Comparison of ENCODE assay signal across 19 cellular contexts in the genomic region with DNA sequence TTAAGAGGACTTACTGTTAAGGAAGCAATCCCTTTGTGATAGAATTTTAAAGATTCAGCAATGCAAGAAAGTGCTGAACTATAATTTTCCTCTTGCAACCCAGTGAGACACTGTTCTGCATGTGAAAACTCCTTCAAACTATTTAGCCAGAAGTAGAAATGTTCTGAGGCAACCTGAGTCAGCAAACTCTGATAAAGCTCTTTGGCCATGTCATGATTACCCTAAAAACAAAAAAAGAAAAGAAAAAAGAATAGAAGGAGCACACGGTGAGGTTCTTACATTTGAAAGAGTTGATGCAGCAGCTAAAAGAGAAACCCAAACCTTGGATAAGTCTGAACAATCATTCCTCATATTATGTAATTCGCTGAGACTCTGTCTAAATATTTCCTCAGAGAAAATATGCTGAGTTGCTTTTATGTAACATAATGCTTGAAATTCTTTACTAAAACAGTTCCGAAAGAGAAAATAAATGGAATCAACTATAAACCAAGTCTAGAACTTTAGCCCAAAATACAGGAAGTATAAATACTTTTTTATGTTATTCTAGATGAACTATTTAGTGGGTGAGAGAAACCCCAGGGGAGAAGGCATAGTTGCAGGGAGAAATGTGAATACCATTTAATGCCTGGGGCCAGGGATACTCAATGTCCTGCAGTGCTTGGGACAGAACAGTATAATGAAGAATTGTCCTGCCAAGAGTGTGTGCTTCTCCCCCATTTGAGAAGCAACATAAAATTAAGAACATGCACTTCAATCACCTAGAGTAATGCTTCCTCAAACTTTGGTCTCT.
A peak's percentile ranks its signal among the peaks of the same experiment; 100 is the strongest.
DNase-seq lines count a peak whose midpoint lies in the region; ATAC-seq, FAIRE-seq and TF ChIP-seq lines count a peak whose summit lies in the region.
"Had no signal": no experiment of that assay in that cellular context is flagged by ENCODE, and none has a peak within 500 bp of the region (broad histone marks: within the 10 kb centered on the region; RNA-seq: fewer than 3 reads in every experiment).

No MANE protein-coding gene starts in this region.

- intact Hi-C loops in adrenal gland (cut with DNase I) = no loop called here
- intact Hi-C loops in spleen (cut with DNase I; ENCODE audit: low total_unique reads) = no loop called here

- TF ChIP-seq CTCF in adrenal gland (IDR thresholded peaks at IDR 0.05) (no peak), spleen (IDR thresholded peaks at IDR 0.05 in 8 of 11, conservative IDR thresholded peaks at IDR 0.05 in 3 of 11) (no peak)

- H3K27ac ChIP-seq in adrenal gland (peak overlapping the region in 4 of 5 donors; percentile 10 to 45 (median 32)), spleen (peak overlapping the region in 7 of 8 donors; percentile 29 to 59 (median 45))
- H3K27ac ChIP-seq: cardiac muscle cell, KMS-11 had no signal

- no peaks in the 10 kb centered on the region for H3K9me3 Mint-ChIP-seq in effector memory CD8-positive, alpha-beta T cell
- H3K9me3 Mint-ChIP-seq: activated naive CD4-positive, alpha-beta T cell treated with anti-CD3 and anti-CD28 coated beads, Interleukin-2, amount 50 U/mL, for 72 hours had no signal

- H3K4me3 Mint-ChIP-seq in effector memory CD8-positive, alpha-beta T cell = no peak overlapping the region
- H3K4me3 Mint-ChIP-seq: activated CD8-positive, alpha-beta memory T cell treated with anti-CD3 and anti-CD28 coated beads, Interleukin-2, amount 10 ng/mL, durations not matched to agents 7 days and 5 days had no signal

- no peaks in the 10 kb centered on the region for H3K36me3 ChIP-seq in adrenal gland (replicated peaks in 1 of 2)
- H3K36me3 ChIP-seq in spleen = peaks cover 0 to 68% (median 15%) of the 10 kb centered on the region in 6 donors

- TF ChIP-seq POLR2A in adrenal gland (IDR thresholded peaks at IDR 0.05) (no peak), spleen (IDR thresholded peaks at IDR 0.05) (no peak), GM12891 (IDR thresholded peaks at IDR 0.05; ENCODE audit: low read depth, low read length) (no peak)

- H3K27ac Mint-ChIP-seq in effector memory CD8-positive, alpha-beta T cell = no peak overlapping the region
- H3K27ac Mint-ChIP-seq: activated CD8-positive, alpha-beta memory T cell treated with anti-CD3 and anti-CD28 coated beads, Interleukin-2, amount 10 ng/mL, durations not matched to agents 7 days and 5 days; activated naive CD4-positive, alpha-beta T cell treated with anti-CD3 and anti-CD28 coated beads, Interleukin-2, amount 50 U/mL, for 72 hours had no signal

- H3K4me3 ChIP-seq in adrenal gland (no peak overlapping the region), spleen (no peak overlapping the region)
- H3K4me3 ChIP-seq: cardiac muscle cell, tibial nerve had no signal

- H3K36me3 Mint-ChIP-seq in effector memory CD8-positive, alpha-beta T cell (ENCODE audit: insufficient read depth) = peaks cover 34% of the 10 kb centered on the region

- H3K4me1 ChIP-seq in adrenal gland (replicated peaks in 1 of 2) (peaks cover 13 to 15% of the 10 kb centered on the region in 2 donors), spleen (peaks cover 0 to 20% (median 7%) of the 10 kb centered on the region in 6 donors)

- no peaks in the 10 kb centered on the region for H3K27me3 Mint-ChIP-seq in effector memory CD8-positive, alpha-beta T cell
- H3K27me3 Mint-ChIP-seq: activated CD8-positive, alpha-beta memory T cell treated with anti-CD3 and anti-CD28 coated beads, Interleukin-2, amount 10 ng/mL, durations not matched to agents 7 days and 5 days had no signal

- H3K9me3 ChIP-seq in adrenal gland (replicated peaks in 1 of 3) (no peaks in the 10 kb centered on the region), spleen (no peaks in the 10 kb centered on the region)
- H3K9me3 ChIP-seq: tibial nerve had no signal

- ATAC-seq in left lobe of liver (peak; percentile 74), GM21717 (IDR thresholded peaks at IDR 0.05; ENCODE audit: unreplicated experiment) (no peak)
- no peak for ATAC-seq in effector memory CD8-positive, alpha-beta T cell (replicated peaks)
- ATAC-seq: activated CD8-positive, alpha-beta memory T cell treated with anti-CD3 and anti-CD28 coated beads, Interleukin-2, amount 10 ng/mL, durations not matched to agents 7 days and 5 days; activated naive CD4-positive, alpha-beta T cell treated with anti-CD3 and anti-CD28 coated beads, Interleukin-2, amount 50 U/mL, for 72 hours had no signal

- H3K27me3 ChIP-seq in adrenal gland (no peaks in the 10 kb centered on the region), spleen (replicated peaks in 1 of 7) (no peaks in the 10 kb centered on the region)
- H3K27me3 ChIP-seq: cardiac muscle cell, tibial nerve had no signal

- peaks cover 0 to 3% of the 10 kb centered on the region in 2 donors for H3K4me1 Mint-ChIP-seq in effector memory CD8-positive, alpha-beta T cell (ENCODE audit: low read depth in 2 of 2)
- H3K4me1 Mint-ChIP-seq: activated CD8-positive, alpha-beta memory T cell treated with anti-CD3 and anti-CD28 coated beads, Interleukin-2, amount 10 ng/mL, durations not matched to agents 7 days and 5 days had no signal

- DNase-seq in COLO829 (ENCODE audit: low spot score) (peak; percentile 40), adrenal gland (no peak), left lobe of liver (ENCODE audit: low spot score) (no peak), spleen (no peak), GM12891 (ENCODE audit: insufficient read length, low spot score) (no peak)
- DNase-seq in effector memory CD8-positive, alpha-beta T cell = no peak
- DNase-seq: activated CD8-positive, alpha-beta memory T cell treated with anti-CD3 and anti-CD28 coated beads, Interleukin-2, amount 10 ng/mL, durations not matched to agents 7 days and 5 days; COR-L47; GDM1; head of caudate nucleus; NCI-H510A; OCI-M1; retina; stimulated activated CD4-positive, alpha-beta T cell treated with anti-CD3 and anti-CD28 coated beads, Interleukin-2, amount 100 ng/mL, for 24 hours had no signal

- FAIRE-seq in GM12891 (lab: Jason Lieb, UNC) = no peak

- WGBS in adrenal gland, 4 donors = 35 to 59% (median 46%) methylated on average over 3 of the region's 3 CpGs
- WGBS in spleen, 5 donors = 68 to 80% (median 73%) methylated on average over 3 of the region's 3 CpGs

TF ChIP-seq in GM12891, 5 proteins besides CTCF, POLR2A, EP300 and RAD21:
- TF ChIP-seq PAX5 (IDR thresholded peaks at IDR 0.05; ENCODE audit: insufficient read depth, low read length, severe bottlenecking) (no peak), POU2F2 (IDR thresholded peaks at IDR 0.05; ENCODE audit: low read depth, low read length) (no peak), SPI1 (IDR thresholded peaks at IDR 0.05; ENCODE audit: low read depth, low read length) (no peak), TAF1 (IDR thresholded peaks at IDR 0.05; ENCODE audit: low read depth, low read length) (no peak), POLR2AphosphoS5 (IDR thresholded peaks at IDR 0.05; ENCODE audit: low read depth, low read length) (no peak)
